In genomic region chr3:153897842-153898241, GRCh38 we compare ENCODE assay signal across 15 cellular contexts.
DNase-seq lines count a peak whose midpoint lies in the region; ATAC-seq and TF ChIP-seq lines count a peak whose summit lies in the region.
"Had no signal": no experiment of that assay in that cellular context is flagged by ENCODE, and none has a peak within 500 bp of the region (broad histone marks: within the 10 kb centered on the region; RNA-seq: fewer than 3 reads in every experiment).

No MANE protein-coding gene starts in this region.

- no peaks in the 10 kb centered on the region for H3K27me3 Mint-ChIP-seq in H9 (ENCODE audit: low read depth)
- H3K27me3 Mint-ChIP-seq: activated naive CD4-positive, alpha-beta T cell treated with anti-CD3 and anti-CD28 coated beads, Interleukin-2, amount 10 ng/mL, durations not matched to agents 7 days and 5 days had no signal

- H3K27me3 ChIP-seq in H9 (ENCODE audit: insufficient read depth, low read length) = no peaks in the 10 kb centered on the region
- H3K27me3 ChIP-seq: hepatocyte, neural progenitor cell had no signal

- H3K27ac ChIP-seq in H9 (ENCODE audit: insufficient read length, low read depth, low read length) = no peak overlapping the region
- H3K27ac ChIP-seq: hepatocyte, neural progenitor cell had no signal

- no peak overlapping the region for H2AFZ ChIP-seq in H9 (ENCODE audit: low read length)
- H2AFZ ChIP-seq: hepatocyte, neural progenitor cell had no signal

- no peaks in the 10 kb centered on the region for H3K23me2 ChIP-seq in H9 (ENCODE audit: insufficient read length, low read depth, low read length, poor library complexity, severe bottlenecking)

- no peaks in the 10 kb centered on the region for H3K4me1 ChIP-seq in H9 (ENCODE audit: insufficient read depth, low read length)
- H3K4me1 ChIP-seq: neural progenitor cell had no signal

- H4K20me1 ChIP-seq in H9 (ENCODE audit: control insufficient read depth, insufficient read depth, insufficient read length) = no peaks in the 10 kb centered on the region

- H2BK20ac ChIP-seq in H9 (ENCODE audit: low read depth, low read length, poor library complexity, severe bottlenecking) = no peak overlapping the region

- no peak overlapping the region for H3K18ac ChIP-seq in H9 (ENCODE audit: insufficient read length, low read depth, low read length)

- H4K8ac ChIP-seq in H9 (replicated peaks; ENCODE audit: insufficient read length, low read depth, low read length) = no peak overlapping the region

- H3K4ac ChIP-seq in H9 (ENCODE audit: low read depth, low read length) = no peak overlapping the region

- H3K56ac ChIP-seq in H9 (ENCODE audit: insufficient read length, low read depth, low read length) = no peak overlapping the region

- no peak overlapping the region for H3K27ac Mint-ChIP-seq in H9
- H3K27ac Mint-ChIP-seq: activated CD8-positive, alpha-beta T cell treated with anti-CD3 and anti-CD28 coated beads, Interleukin-2, amount 10 ng/mL, durations not matched to agents 7 days and 5 days; activated naive CD4-positive, alpha-beta T cell treated with anti-CD3 and anti-CD28 coated beads, Interleukin-2, amount 10 ng/mL, durations not matched to agents 7 days and 5 days; neural progenitor cell had no signal

- no peak overlapping the region for H2BK120ac ChIP-seq in H9 (ENCODE audit: low read depth, low read length, poor library complexity, severe bottlenecking)

- no peak overlapping the region for H2AK5ac ChIP-seq in H9 (ENCODE audit: insufficient read length, low read length)

- intact Hi-C loops in Right ventricle myocardium inferior (cut with DNase I) = no loop called here

- no peak overlapping the region for H3K9ac ChIP-seq in H9 (ENCODE audit: extremely low read depth, insufficient read length, low read length)
- H3K9ac ChIP-seq: neural progenitor cell had no signal

- no peaks in the 10 kb centered on the region for H3K9me3 Mint-ChIP-seq in H9
- H3K9me3 Mint-ChIP-seq: activated naive CD4-positive, alpha-beta T cell treated with anti-CD3 and anti-CD28 coated beads, Interleukin-2, amount 10 ng/mL, durations not matched to agents 7 days and 5 days; neural progenitor cell had no signal

- H4K5ac ChIP-seq in H9 (ENCODE audit: insufficient read length, low read depth, low read length) = no peak overlapping the region

- H2BK15ac ChIP-seq in H9 (ENCODE audit: low read depth, low read length) = no peak overlapping the region

- H3K36me3 Mint-ChIP-seq in H9 (ENCODE audit: insufficient read depth in 1 of 3, low read depth in 3 of 3) = no peaks in the 10 kb centered on the region
- H3K36me3 Mint-ChIP-seq: activated naive CD4-positive, alpha-beta T cell treated with anti-CD3 and anti-CD28 coated beads, Interleukin-2, amount 10 ng/mL, durations not matched to agents 7 days and 5 days; neural progenitor cell had no signal

- H3K79me2 ChIP-seq in H9 (ENCODE audit: insufficient read depth, low read length) = no peaks in the 10 kb centered on the region
- H3K79me2 ChIP-seq: hepatocyte had no signal

- H4K91ac ChIP-seq in H9 (ENCODE audit: insufficient read length, low read depth, low read length) = no peak overlapping the region

- H3K4me1 Mint-ChIP-seq in H9 = no peaks in the 10 kb centered on the region; a peak in 1 of 4 replicates
- H3K4me1 Mint-ChIP-seq: activated naive CD4-positive, alpha-beta T cell treated with anti-CD3 and anti-CD28 coated beads, Interleukin-2, amount 10 ng/mL, durations not matched to agents 7 days and 5 days; neural progenitor cell had no signal

- H2BK5ac ChIP-seq in H9 (ENCODE audit: insufficient read length, low read length) = no peak overlapping the region

- H3K79me1 ChIP-seq in H9 (ENCODE audit: insufficient read depth, low read depth, low read length, poor library complexity, severe bottlenecking) = no peaks in the 10 kb centered on the region

- H3K23ac ChIP-seq in H9 (ENCODE audit: insufficient read length, low read depth, low read length) = no peak overlapping the region

- ATAC-seq in GM18511 (IDR thresholded peaks at IDR 0.05; ENCODE audit: unreplicated experiment) (peak; percentile 78), GM19468 (IDR thresholded peaks at IDR 0.05; ENCODE audit: extremely low read depth, unreplicated experiment) (peak; percentile 82), HG02852 (IDR thresholded peaks at IDR 0.05; ENCODE audit: unreplicated experiment) (peak; percentile 79), HG03432 (IDR thresholded peaks at IDR 0.05; ENCODE audit: unreplicated experiment) (peak; percentile 75), Right ventricle myocardium inferior (no peak)
- ATAC-seq: activated CD8-positive, alpha-beta T cell treated with anti-CD3 and anti-CD28 coated beads, Interleukin-2, amount 10 ng/mL, durations not matched to agents 7 days and 5 days had no signal

- H2BK12ac ChIP-seq in H9 (ENCODE audit: insufficient read length, low read depth, low read length) = no peak overlapping the region

- TF ChIP-seq CTCF in H9 (conservative IDR thresholded peaks at IDR 0.05) = no peak

- no peak overlapping the region for H3T11ph ChIP-seq in H9 (ENCODE audit: low read length)

- H3K4me2 ChIP-seq in H9 (ENCODE audit: insufficient read depth, insufficient read length, low read length) = no peak overlapping the region
- H3K4me2 ChIP-seq: hepatocyte, neural progenitor cell had no signal

- no peak overlapping the region for H3K14ac ChIP-seq in H9 (ENCODE audit: insufficient read depth, low read length)

- H3K4me3 Mint-ChIP-seq in H9 = no peak overlapping the region
- H3K4me3 Mint-ChIP-seq: activated CD8-positive, alpha-beta T cell treated with anti-CD3 and anti-CD28 coated beads, Interleukin-2, amount 10 ng/mL, durations not matched to agents 7 days and 5 days; activated naive CD4-positive, alpha-beta T cell treated with anti-CD3 and anti-CD28 coated beads, Interleukin-2, amount 10 ng/mL, durations not matched to agents 7 days and 5 days; neural progenitor cell had no signal

- DNase-seq in RPMI8226 (no peak), GM19238 (ENCODE audit: insufficient read length, low spot score) (no peak), Right ventricle myocardium inferior (ENCODE audit: missing footprints) (no peak), H9 (no peak)
- DNase-seq: activated CD8-positive, alpha-beta T cell treated with anti-CD3 and anti-CD28 coated beads, Interleukin-2, amount 10 ng/mL, durations not matched to agents 7 days and 5 days; activated naive CD4-positive, alpha-beta T cell treated with anti-CD3 and anti-CD28 coated beads, Interleukin-2, amount 10 ng/mL, durations not matched to agents 7 days and 5 days; caudate nucleus; DMS153; NCI-H2227 treated with DMSO at 0.1 percent for 48 hours had no signal

- H3K9me3 ChIP-seq in H9 (ENCODE audit: control insufficient read depth, low read depth, low read length) = no peaks in the 10 kb centered on the region
